In the genomic region with DNA sequence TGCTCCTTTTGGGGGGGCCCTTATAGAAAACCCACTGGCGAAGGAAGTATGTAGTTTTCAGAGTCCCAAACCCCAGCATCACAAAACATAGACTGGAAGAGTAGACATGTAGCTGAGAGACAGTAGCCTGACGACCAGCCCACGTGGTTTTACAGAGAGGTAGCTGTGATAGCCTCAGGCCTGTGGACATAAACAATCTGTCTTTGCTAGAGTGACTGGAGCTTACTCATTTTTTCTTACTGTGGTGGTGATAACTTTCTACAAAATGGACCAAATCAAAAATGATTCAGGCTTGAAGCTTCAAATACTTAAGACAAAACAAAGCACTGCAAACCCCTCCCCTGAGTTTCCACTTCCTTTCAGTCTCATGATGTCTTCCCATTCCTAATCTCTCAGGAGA, we compare ENCODE assay signal across 18 cellular contexts.
A peak's percentile ranks its signal among the peaks of the same experiment; 100 is the strongest.
DNase-seq lines count a peak whose midpoint lies in the region; ATAC-seq, FAIRE-seq and TF ChIP-seq lines count a peak whose summit lies in the region.
"Had no signal": no experiment of that assay in that cellular context is flagged by ENCODE, and none has a peak within 500 bp of the region (broad histone marks: within the 10 kb centered on the region; RNA-seq: fewer than 3 reads in every experiment).

No MANE protein-coding gene starts in this region.

- H3K79me2 ChIP-seq in DND-41 (ENCODE audit: insufficient read depth, low read length) (no peaks in the 10 kb centered on the region), keratinocyte (ENCODE audit: control insufficient read depth, insufficient read depth, low read length) (no peaks in the 10 kb centered on the region)

- no peaks in the 10 kb centered on the region for H3K36me3 ChIP-seq in DND-41 (ENCODE audit: insufficient read depth, low read length)
- no peaks in the 10 kb centered on the region for H3K36me3 ChIP-seq in bronchial epithelial cell (ENCODE audit: control insufficient read depth, insufficient read depth, low read length)
- H3K36me3 ChIP-seq in keratinocyte (ENCODE audit: control insufficient read depth in 2 of 2, extremely low read depth in 1 of 2, insufficient read depth in 2 of 2, low read length in 2 of 2) = no peaks in the 10 kb centered on the region
- H3K36me3 ChIP-seq in brain microvascular endothelial cell (replicated peaks) = no peaks in the 10 kb centered on the region
- no peaks in the 10 kb centered on the region for H3K36me3 ChIP-seq in CD8-positive, alpha-beta T cell (ENCODE audit: insufficient read depth, low read length)

- dilution Hi-C loops in keratinocyte (cut with MboI; ENCODE audit: extremely low pct_ligation_motif_present, low sequenced_read_pairs) = no loop called here

- H3K4me1 ChIP-seq in DND-41 (ENCODE audit: insufficient read depth, low read length) = peaks cover 7% of the 10 kb centered on the region
- H3K4me1 ChIP-seq in keratinocyte (ENCODE audit: control insufficient read depth, extremely low read depth, insufficient read depth, low read length) = peaks cover 10% of the 10 kb centered on the region
- H3K4me1 ChIP-seq in CD8-positive, alpha-beta T cell (ENCODE audit: insufficient read depth, low read length) = no peaks in the 10 kb centered on the region

- FAIRE-seq in bronchial epithelial cell (lab: Jason Lieb, UNC) (peak; percentile 62), keratinocyte (lab: Jason Lieb, UNC) (peak; percentile 97)

- no peaks in the 10 kb centered on the region for H3K27me3 ChIP-seq in DND-41 (ENCODE audit: insufficient read depth, low read length, poor library complexity)
- H3K27me3 ChIP-seq in bronchial epithelial cell (ENCODE audit: control insufficient read depth, insufficient read depth, low read length) = no peaks in the 10 kb centered on the region
- no peaks in the 10 kb centered on the region for H3K27me3 ChIP-seq in keratinocyte (ENCODE audit: control insufficient read depth, extremely low read depth, insufficient read depth, low read length)
- no peaks in the 10 kb centered on the region for H3K27me3 ChIP-seq in brain microvascular endothelial cell (replicated peaks)
- no peaks in the 10 kb centered on the region for H3K27me3 ChIP-seq in CD8-positive, alpha-beta T cell (ENCODE audit: insufficient read depth, low read length)

- H3K9me3 ChIP-seq in DND-41 (ENCODE audit: insufficient read depth, low read length, severe bottlenecking) (no peaks in the 10 kb centered on the region), keratinocyte (ENCODE audit: control insufficient read depth, low read depth, low read length) (no peaks in the 10 kb centered on the region)
- no peaks in the 10 kb centered on the region for H3K9me3 ChIP-seq in CD8-positive, alpha-beta T cell (ENCODE audit: low read length)

- no peaks in the 10 kb centered on the region for H3K36me3 Mint-ChIP-seq in CD8-positive, alpha-beta T cell

- POLR2A ChIA-PET in CD8-positive, alpha-beta T cell (lab: Charles Lee) = no interaction called here

- TF ChIP-seq CTCF in DND-41 (IDR thresholded peaks at IDR 0.05; ENCODE audit: borderline replicate concordance, extremely low read depth, low read length, poor library complexity, severe bottlenecking) (no peak), bronchial epithelial cell (IDR thresholded peaks at IDR 0.05; ENCODE audit: insufficient read depth, low read length, severe bottlenecking) (no peak), keratinocyte (optimal IDR thresholded peaks at IDR 0.05 in 1 of 3, IDR thresholded peaks at IDR 0.05 in 1 of 3, conservative IDR thresholded peaks at IDR 0.05 in 1 of 3; ENCODE audit: extremely low read depth in 1 of 3, insufficient read depth in 2 of 3, low read length in 3 of 3) (no peak), brain microvascular endothelial cell (IDR thresholded peaks at IDR 0.05; ENCODE audit: low read depth, low read length, missing control alignments) (no peak)
- TF ChIP-seq CTCF in CD8-positive, alpha-beta T cell (IDR thresholded peaks at IDR 0.05) = no peak

- ATAC-seq in DND-41 (ENCODE audit: insufficient read depth, low read depth) = no peak
- ATAC-seq in CD8-positive, alpha-beta T cell = no peak
- ATAC-seq in HG02588 (IDR thresholded peaks at IDR 0.05; ENCODE audit: unreplicated experiment) = no peak
- ATAC-seq: Panc1 had no signal

- no peak for DNase-seq in DND-41
- peak; percentile 43 for DNase-seq in NCI-H69 (lab: John Stamatoyannopoulos, UW)
- DNase-seq in bronchial epithelial cell (ENCODE audit: low read depth) = peak; percentile 94
- DNase-seq in keratinocyte (ENCODE audit: low read depth, low spot score) = peak; percentile 76
- DNase-seq in brain microvascular endothelial cell = no peak
- DNase-seq in stimulated activated CD8-positive, alpha-beta memory T cell treated with anti-CD3 and anti-CD28 coated beads, Interleukin-4, amount 100 ng/mL, for 48 hours = no peak
- DNase-seq in CD8-positive, alpha-beta T cell = no peak
- DNase-seq: CD4-positive, alpha-beta T cell; GOT3; HFFc6; MM.1S; NCI-H2029; NCI-H524; SIG-M5 had no signal

- H3K27ac Mint-ChIP-seq in CD8-positive, alpha-beta T cell = no peak overlapping the region
- H3K27ac Mint-ChIP-seq: B cell; CD4-positive, alpha-beta T cell; HFFc6 had no signal

- H4K20me1 ChIP-seq in DND-41 (ENCODE audit: insufficient read depth, low read length) (no peaks in the 10 kb centered on the region), keratinocyte (ENCODE audit: control insufficient read depth, extremely low read depth, insufficient read depth, low read length) (no peaks in the 10 kb centered on the region)

- H3K4me3 ChIP-seq in DND-41 (ENCODE audit: low read depth in 1 of 2, low read length in 2 of 2) (no peak overlapping the region), bronchial epithelial cell (ENCODE audit: low read depth, low read length) (no peak overlapping the region), keratinocyte (ENCODE audit: control insufficient read depth in 2 of 3, extremely low read depth in 1 of 3, insufficient read depth in 2 of 3, low read depth in 1 of 3, low read length in 3 of 3) (no peak overlapping the region), brain microvascular endothelial cell (ENCODE audit: low read depth, low read length) (no peak overlapping the region)
- H3K4me3 ChIP-seq in CD8-positive, alpha-beta T cell (ENCODE audit: low read depth, low read length) = no peak overlapping the region

- H3K27me3 Mint-ChIP-seq in CD8-positive, alpha-beta T cell (ENCODE audit: low read depth) = no peaks in the 10 kb centered on the region
- H3K27me3 Mint-ChIP-seq: B cell; CD4-positive, alpha-beta T cell had no signal

- in situ Hi-C loops in brain microvascular endothelial cell (cut with HindIII; ENCODE audit: low pct_ligation_motif_present, low sequenced_read_pairs) = no loop called here

- H2AFZ ChIP-seq in DND-41 (ENCODE audit: low read depth, low read length) = peak overlapping the region; percentile 36; the same call in 1 of the 2 replicates
- no peak overlapping the region for H2AFZ ChIP-seq in keratinocyte (ENCODE audit: control insufficient read depth, low read length)

- H3K9me1 ChIP-seq in keratinocyte (ENCODE audit: control insufficient read depth, extremely low read depth, insufficient read depth, low read length) = no peaks in the 10 kb centered on the region

- H3K4me2 ChIP-seq in DND-41 (ENCODE audit: insufficient read depth, low read length) (no peak overlapping the region), keratinocyte (ENCODE audit: control insufficient read depth, extremely low read depth, insufficient read depth, low read depth, low read length) (peak overlapping the region; percentile 19)
- H3K4me2 ChIP-seq: KMS-11 had no signal

- intact Hi-C loops in CD8-positive, alpha-beta T cell (cut with DNase I, micrococcal nuclease) = no loop called here

- no peak overlapping the region for H3K27ac ChIP-seq in DND-41 (ENCODE audit: low read length)
- H3K27ac ChIP-seq in keratinocyte (ENCODE audit: control insufficient read depth, insufficient read depth, low read length) = peak overlapping the region; percentile 72
- H3K27ac ChIP-seq in brain microvascular endothelial cell = no peak overlapping the region
- H3K27ac ChIP-seq in CD8-positive, alpha-beta T cell (ENCODE audit: low read depth, low read length) = no peak overlapping the region
- H3K27ac ChIP-seq: KMS-11 had no signal

- H3K4me3 Mint-ChIP-seq in CD8-positive, alpha-beta T cell = no peak overlapping the region
- H3K4me3 Mint-ChIP-seq: B cell; CD4-positive, alpha-beta T cell; HFFc6 had no signal

- peaks cover 10% of the 10 kb centered on the region for H3K9me3 Mint-ChIP-seq in CD8-positive, alpha-beta T cell

- CTCF ChIA-PET in CD8-positive, alpha-beta T cell (lab: Charles Lee) = no interaction called here

- H3K9ac ChIP-seq in DND-41 (ENCODE audit: low read depth, low read length) (no peak overlapping the region), keratinocyte (ENCODE audit: control insufficient read depth, extremely low read depth, insufficient read depth, low read length) (no peak overlapping the region)
- H3K9ac ChIP-seq: KMS-11 had no signal

- no peaks in the 10 kb centered on the region for H3K4me1 Mint-ChIP-seq in CD8-positive, alpha-beta T cell (ENCODE audit: low read depth)
- H3K4me1 Mint-ChIP-seq: B cell had no signal

Comparison
In these comparisons a context has a peak if more than half of its experiments do, and no peak if none do; other contexts are left out.
1. DNase-seq: peak in NCI-H69 (single experiment), bronchial epithelial cell (single experiment) and keratinocyte (single experiment); none in DND-41 (single experiment), brain microvascular endothelial cell (single experiment), stimulated activated CD8-positive, alpha-beta memory T cell treated with anti-CD3 and anti-CD28 coated beads, Interleukin-4, amount 100 ng/mL, for 48 hours (single experiment) and CD8-positive, alpha-beta T cell (0 of 7).